ENCODE assay signal across 9 cellular contexts in genomic region chr4:182449960-182450359, GRCh38.
DNase-seq lines count a peak whose midpoint lies in the region; ATAC-seq, FAIRE-seq and TF ChIP-seq lines count a peak whose summit lies in the region.
"Had no signal": no experiment of that assay in that cellular context is flagged by ENCODE, and none has a peak within 500 bp of the region (broad histone marks: within the 10 kb centered on the region; RNA-seq: fewer than 3 reads in every experiment).

No MANE protein-coding gene starts in this region.

- intact Hi-C loops in kidney (cut with DNase I): no loop called here
- intact Hi-C loops in thyroid gland (cut with DNase I): no loop called here

- TF ChIP-seq POLR2A in thyroid gland (IDR thresholded peaks at IDR 0.05): no peak

- H3K4me1 Mint-ChIP-seq in activated naive CD4-positive, alpha-beta T cell treated with anti-CD3 and anti-CD28 coated beads, Interleukin-2, amount 50 U/mL, for 24 hours: peaks cover 23% of the 10 kb centered on the region
- H3K4me1 Mint-ChIP-seq in activated naive CD4-positive, alpha-beta T cell treated with anti-CD3 and anti-CD28 coated beads, Interleukin-2, amount 10 ng/mL, durations not matched to agents 7 days and 5 days: peaks cover 18% of the 10 kb centered on the region

- peak overlapping the region; percentile 79 for H3K4me3 Mint-ChIP-seq in activated naive CD4-positive, alpha-beta T cell treated with anti-CD3 and anti-CD28 coated beads, Interleukin-2, amount 50 U/mL, for 24 hours
- no peak overlapping the region for H3K4me3 Mint-ChIP-seq in activated naive CD4-positive, alpha-beta T cell treated with anti-CD3 and anti-CD28 coated beads, Interleukin-2, amount 10 ng/mL, durations not matched to agents 7 days and 5 days

- in situ Hi-C loops in astrocyte of the cerebellum (cut with HindIII; ENCODE audit: low sequenced_read_pairs): no loop called here

- FAIRE-seq in kidney (lab: Jason Lieb, UNC): no peak

- TF ChIP-seq CTCF in astrocyte of the cerebellum (IDR thresholded peaks at IDR 0.05; ENCODE audit: low read depth, low read length, missing control alignments) (no peak), kidney (IDR thresholded peaks at IDR 0.05; ENCODE audit: borderline replicate concordance, extremely low read depth, insufficient read depth) (no peak), thyroid gland (IDR thresholded peaks at IDR 0.05) (no peak)

- H3K9ac ChIP-seq in kidney (ENCODE audit: low read length in 2 of 2): peak overlapping the region in 1 of 2 donors; percentile 55

- H3K27me3 ChIP-seq in thyroid gland: no peaks in the 10 kb centered on the region

- CTCF ChIA-PET in activated naive CD4-positive, alpha-beta T cell treated with anti-CD3 and anti-CD28 coated beads, Interleukin-2, amount 10 ng/mL, durations not matched to agents 7 days and 5 days (lab: Charles Lee): no interaction called here

- H3K4me3 ChIP-seq in astrocyte of the cerebellum (ENCODE audit: low read depth, low read length) (peak overlapping the region; percentile 68), kidney (ENCODE audit: low read length in 2 of 2) (peak overlapping the region; percentile 77 to 86), thyroid gland (replicated peaks in 1 of 3) (peak overlapping the region in 2 of 3 donors; percentile 32 to 57)

- peaks cover 3% of the 10 kb centered on the region for H3K36me3 Mint-ChIP-seq in activated naive CD4-positive, alpha-beta T cell treated with anti-CD3 and anti-CD28 coated beads, Interleukin-2, amount 50 U/mL, for 24 hours
- peaks cover 2% of the 10 kb centered on the region for H3K36me3 Mint-ChIP-seq in activated naive CD4-positive, alpha-beta T cell treated with anti-CD3 and anti-CD28 coated beads, Interleukin-2, amount 10 ng/mL, durations not matched to agents 7 days and 5 days

- no peak overlapping the region for H3K27ac ChIP-seq in kidney (ENCODE audit: low read depth in 2 of 2, low read length in 2 of 2)
- no peak overlapping the region for H3K27ac ChIP-seq in thyroid gland

- H3K4me1 ChIP-seq in kidney (ENCODE audit: control insufficient read depth in 1 of 2, insufficient read depth in 1 of 2, low read depth in 1 of 2, low read length in 2 of 2): no peaks in the 10 kb centered on the region
- H3K4me1 ChIP-seq in thyroid gland: peaks cover 0 to 7% of the 10 kb centered on the region in 2 donors

- no peak overlapping the region for H3K27ac Mint-ChIP-seq in activated naive CD4-positive, alpha-beta T cell treated with anti-CD3 and anti-CD28 coated beads, Interleukin-2, amount 50 U/mL, for 24 hours
- H3K27ac Mint-ChIP-seq in activated naive CD4-positive, alpha-beta T cell treated with anti-CD3 and anti-CD28 coated beads, Interleukin-2, amount 10 ng/mL, durations not matched to agents 7 days and 5 days: no peak overlapping the region

- WGBS in thyroid gland, 2 donors: 9 to 12% methylated on average over 3 of the region's 3 CpGs

- H3K27me3 Mint-ChIP-seq in activated naive CD4-positive, alpha-beta T cell treated with anti-CD3 and anti-CD28 coated beads, Interleukin-2, amount 50 U/mL, for 24 hours: peaks cover 56% of the 10 kb centered on the region
- peaks cover 53% of the 10 kb centered on the region for H3K27me3 Mint-ChIP-seq in activated naive CD4-positive, alpha-beta T cell treated with anti-CD3 and anti-CD28 coated beads, Interleukin-2, amount 10 ng/mL, durations not matched to agents 7 days and 5 days

- H3K36me3 ChIP-seq in kidney (ENCODE audit: control insufficient read depth in 1 of 2, insufficient read depth in 2 of 2, low read length in 2 of 2): no peaks in the 10 kb centered on the region
- no peaks in the 10 kb centered on the region for H3K36me3 ChIP-seq in thyroid gland

- H3K9me3 Mint-ChIP-seq in activated naive CD4-positive, alpha-beta T cell treated with anti-CD3 and anti-CD28 coated beads, Interleukin-2, amount 50 U/mL, for 24 hours: peaks cover 5% of the 10 kb centered on the region
- no peaks in the 10 kb centered on the region for H3K9me3 Mint-ChIP-seq in activated naive CD4-positive, alpha-beta T cell treated with anti-CD3 and anti-CD28 coated beads, Interleukin-2, amount 10 ng/mL, durations not matched to agents 7 days and 5 days

- no peak for DNase-seq in activated naive CD4-positive, alpha-beta T cell treated with anti-CD3 and anti-CD28 coated beads, Interleukin-2, amount 10 ng/mL, durations not matched to agents 7 days and 5 days
- DNase-seq in astrocyte of the cerebellum (ENCODE audit: low read depth): no peak
- DNase-seq in kidney: no peak
- DNase-seq in thyroid gland: no peak
- DNase-seq in stimulated activated CD8-positive, alpha-beta memory T cell treated with anti-CD3 and anti-CD28 coated beads, Interleukin-4, amount 100 ng/mL, for 48 hours: no peak
- DNase-seq: SHP77 treated with DMSO at 0.1 percent for 48 hours had no signal

- no peaks in the 10 kb centered on the region for H3K9me3 ChIP-seq in kidney (ENCODE audit: control insufficient read depth in 1 of 2, low read length in 2 of 2)
- H3K9me3 ChIP-seq in thyroid gland: no peaks in the 10 kb centered on the region

- no peak for ATAC-seq in HG03025 (IDR thresholded peaks at IDR 0.05; ENCODE audit: low FRiP score, unreplicated experiment)
- no peak for ATAC-seq in GM21717 (IDR thresholded peaks at IDR 0.05; ENCODE audit: unreplicated experiment)
